22 cellular contexts compared by ENCODE assay signal in genomic region chr9:112044183-112044582, GRCh38.
"Had no signal": no experiment of that assay in that cellular context is flagged by ENCODE, and none has a peak within 500 bp of the region (broad histone marks: within the 10 kb centered on the region; RNA-seq: fewer than 3 reads in every experiment).

No MANE protein-coding gene starts in this region.

- H3K27me3 Mint-ChIP-seq: activated naive CD4-positive, alpha-beta T cell treated with anti-CD3 and anti-CD28 coated beads, Interleukin-2, amount 50 U/mL, for 24 hours; dendritic cell treated with granulocyte-macrophage colony-stimulating factor and Interleukin-4, amounts not matched to agents 40 ng/mL and 50 ng/mL, for 4 days; type B pancreatic cell had no signal

- H3K4me3 Mint-ChIP-seq: activated CD8-positive, alpha-beta T cell treated with anti-CD3 and anti-CD28 coated beads for 36 hours; activated naive CD4-positive, alpha-beta T cell treated with anti-CD3 and anti-CD28 coated beads, Interleukin-2, amount 50 U/mL, for 24 hours; activated T-cell treated with anti-CD3 and anti-CD28 coated beads, Interleukin-2, amount 50 U/mL, for 4 hours; dendritic cell treated with granulocyte-macrophage colony-stimulating factor and Interleukin-4, amounts not matched to agents 40 ng/mL and 50 ng/mL, for 4 days; naive thymus-derived CD4-positive, alpha-beta T cell; stimulated activated naive CD8-positive, alpha-beta T cell treated with anti-CD3 and anti-CD28 coated beads, Interleukin-15, Interleukin-2, amounts not matched to agents 100 ng/mL and 50 ng/mL, for 24 hours; type B pancreatic cell; WTC11 had no signal

- H3K4me1 ChIP-seq: parathyroid adenoma had no signal

- H3K9me3 ChIP-seq: adrenal gland, gastroesophageal sphincter, left lung, suprapubic skin had no signal

- H3K79me2 ChIP-seq: parathyroid adenoma had no signal

- H3K27ac Mint-ChIP-seq: activated CD8-positive, alpha-beta T cell treated with anti-CD3 and anti-CD28 coated beads for 36 hours; dendritic cell treated with granulocyte-macrophage colony-stimulating factor and Interleukin-4, amounts not matched to agents 40 ng/mL and 50 ng/mL, for 4 days; naive thymus-derived CD4-positive, alpha-beta T cell; stimulated activated naive CD8-positive, alpha-beta T cell treated with anti-CD3 and anti-CD28 coated beads, Interleukin-15, Interleukin-2, amounts not matched to agents 100 ng/mL and 50 ng/mL, for 24 hours; type B pancreatic cell; WTC11 had no signal

- H3K4me3 ChIP-seq: adrenal gland, gastroesophageal sphincter, left lung, suprapubic skin had no signal

- H2AFZ ChIP-seq: parathyroid adenoma had no signal

- H3K27ac ChIP-seq: adrenal gland, gastroesophageal sphincter, left lung, parathyroid adenoma, suprapubic skin had no signal

- H3K36me3 ChIP-seq: adrenal gland, gastroesophageal sphincter had no signal

- H3K27me3 ChIP-seq: adrenal gland, gastroesophageal sphincter, left lung, suprapubic skin had no signal

- DNase-seq: activated CD4-positive, alpha-beta T cell treated with anti-CD3 and anti-CD28 coated beads for 48 hours; activated CD8-positive, alpha-beta T cell treated with anti-CD3 and anti-CD28 coated beads for 36 hours; activated effector memory CD4-positive, alpha-beta T cell treated with Interleukin-2 at 50 U/mL for 16 hours; activated T-cell treated with anti-CD3 and anti-CD28 coated beads, Interleukin-2, amount 50 U/mL, for 4 hours; adrenal gland; central memory CD4-positive, alpha-beta T cell; effector memory CD4-positive, alpha-beta T cell; islet precursor cell; left lung; mammary epithelial cell; naive thymus-derived CD4-positive, alpha-beta T cell; stimulated activated CD4-positive, alpha-beta T cell treated with anti-CD3 and anti-CD28 coated beads, Interleukin-4, amount 100 ng/mL, for 24 hours; stimulated activated CD8-positive, alpha-beta memory T cell treated with anti-CD3 and anti-CD28 coated beads, Interleukin-4, amount 100 ng/mL, for 48 hours; T-helper 2 cell had no signal

- H3K9ac ChIP-seq: parathyroid adenoma had no signal
